Comparison of ENCODE assay signal across 1 cellular context in genomic region chr1:55213885-55214213, GRCh38.
TF ChIP-seq lines count a peak whose summit lies in the region.

No MANE protein-coding gene starts in this region.

TF ChIP-seq in HCT116, 20 proteins besides CTCF, POLR2A, EP300 and RAD21 (continued from another document):
- no peak for TF ChIP-seq MAX (IDR thresholded peaks at IDR 0.05)
- no peak for TF ChIP-seq EZH2phosphoT487 (IDR thresholded peaks at IDR 0.05; ENCODE audit: borderline replicate concordance)
- TF ChIP-seq EZH2 (IDR thresholded peaks at IDR 0.05) = no peak
- no peak for TF ChIP-seq ELF1 (IDR thresholded peaks at IDR 0.05; ENCODE audit: borderline replicate concordance, low read depth)
- TF ChIP-seq SIN3A (IDR thresholded peaks at IDR 0.05; ENCODE audit: low read depth) = no peak
- no peak for TF ChIP-seq EGR1 (IDR thresholded peaks at IDR 0.05; ENCODE audit: low read depth)
- TF ChIP-seq CEBPB (IDR thresholded peaks at IDR 0.05; ENCODE audit: low read depth) = no peak
